In genomic region chr3:186241910-186242821, GRCh38 we compare ENCODE assay signal across 1 cellular context.
TF ChIP-seq lines count a peak whose summit lies in the region.

No MANE protein-coding gene starts in this region.

TF ChIP-seq in HepG2, 621 proteins besides CTCF, POLR2A, EP300 and RAD21 (continued from another document and continues in another):
- TF ChIP-seq DMTF1 (CRISPR knock-in tag; IDR thresholded peaks at IDR 0.05) (no peak), TOPORS (CRISPR knock-in tag; IDR thresholded peaks at IDR 0.05) (peak; percentile 69; the same call in 1 of the 2 replicates), ZNF503 (CRISPR knock-in tag; IDR thresholded peaks at IDR 0.05) (no peak), RXRA (CRISPR knock-in tag; IDR thresholded peaks at IDR 0.05) (peak; percentile 62), AGO2 (optimal IDR thresholded peaks at IDR 0.05; ENCODE audit: low read depth, low read length) (no peak), IRF2 (CRISPR knock-in tag; IDR thresholded peaks at IDR 0.05) (peak; percentile 82), FOXM1 (CRISPR knock-in tag; IDR thresholded peaks at IDR 0.05) (no peak), RFX1 (IDR thresholded peaks at IDR 0.05) (no peak), ZNF788 (CRISPR knock-in tag; IDR thresholded peaks at IDR 0.05; ENCODE audit: borderline replicate concordance) (peak; percentile 54; the same call in 1 of the 2 replicates), UBTF (CRISPR knock-in tag; IDR thresholded peaks at IDR 0.05) (peak; percentile 57), RBM22 (optimal IDR thresholded peaks at IDR 0.05; ENCODE audit: low read length) (no peak), ZNF34 (CRISPR knock-in tag; IDR thresholded peaks at IDR 0.05; ENCODE audit: borderline replicate concordance) (no peak), BRD4 (CRISPR knock-in tag; IDR thresholded peaks at IDR 0.05) (0 out of 2 replicates have a peak, but pooled peaks have one; percentile 32), ZNF263 (CRISPR knock-in tag; IDR thresholded peaks at IDR 0.05) (peak; percentile 61; the same call in 1 of the 2 replicates), ESRRA (CRISPR knock-in tag; IDR thresholded peaks at IDR 0.05; ENCODE audit: low read depth) (0 out of 2 replicates have a peak, but pooled peaks have one; percentile 3), MYPOP (CRISPR knock-in tag; IDR thresholded peaks at IDR 0.05) (peak; percentile 33; the same call in 1 of the 2 replicates), ZBTB33 (CRISPR knock-in tag; IDR thresholded peaks at IDR 0.05) (peak; percentile 51; the same call in 1 of the 2 replicates), ZNF749 (CRISPR knock-in tag; IDR thresholded peaks at IDR 0.05; ENCODE audit: borderline replicate concordance) (no peak), NFE2L1 (CRISPR knock-in tag; IDR thresholded peaks at IDR 0.05; ENCODE audit: borderline replicate concordance) (peak; percentile 98; the same call in 1 of the 2 replicates), ZBTB1 (CRISPR knock-in tag; IDR thresholded peaks at IDR 0.05; ENCODE audit: borderline replicate concordance) (no peak), HNRNPL (IDR thresholded peaks at IDR 0.05; ENCODE audit: low read depth, low read length) (peak; percentile 87), AHDC1 (CRISPR knock-in tag; IDR thresholded peaks at IDR 0.05; ENCODE audit: borderline replicate concordance) (no peak), DMAP1 (CRISPR knock-in tag; IDR thresholded peaks at IDR 0.05) (peak; percentile 91), PHF21A (CRISPR knock-in tag; IDR thresholded peaks at IDR 0.05) (peak; percentile 59; the same call in 1 of the 2 replicates), TARDBP (CRISPR knock-in tag; IDR thresholded peaks at IDR 0.05) (peak; percentile 79), KMT2A (CRISPR knock-in tag; IDR thresholded peaks at IDR 0.05) (peak; percentile 26; the same call in 1 of the 2 replicates), MED13 (CRISPR knock-in tag; IDR thresholded peaks at IDR 0.05) (no peak), THYN1 (CRISPR knock-in tag; IDR thresholded peaks at IDR 0.05; ENCODE audit: borderline replicate concordance, low read depth) (0 out of 2 replicates have a peak, but pooled peaks have one; percentile 24), POLR2AphosphoS2 (IDR thresholded peaks at IDR 0.05; ENCODE audit: low read depth, low read length) (no peak), ZNF557 (CRISPR knock-in tag; IDR thresholded peaks at IDR 0.05) (no peak), E2F1 (CRISPR knock-in tag; IDR thresholded peaks at IDR 0.05) (no peak), MEF2D (CRISPR knock-in tag; IDR thresholded peaks at IDR 0.05) (no peak), MBNL3 (CRISPR knock-in tag; conservative IDR thresholded peaks at IDR 0.05) (no peak), ZNF839 (CRISPR knock-in tag; IDR thresholded peaks at IDR 0.05; ENCODE audit: borderline replicate concordance) (no peak)
